ENCODE assay signal across 9 cellular contexts in the genomic region with DNA sequence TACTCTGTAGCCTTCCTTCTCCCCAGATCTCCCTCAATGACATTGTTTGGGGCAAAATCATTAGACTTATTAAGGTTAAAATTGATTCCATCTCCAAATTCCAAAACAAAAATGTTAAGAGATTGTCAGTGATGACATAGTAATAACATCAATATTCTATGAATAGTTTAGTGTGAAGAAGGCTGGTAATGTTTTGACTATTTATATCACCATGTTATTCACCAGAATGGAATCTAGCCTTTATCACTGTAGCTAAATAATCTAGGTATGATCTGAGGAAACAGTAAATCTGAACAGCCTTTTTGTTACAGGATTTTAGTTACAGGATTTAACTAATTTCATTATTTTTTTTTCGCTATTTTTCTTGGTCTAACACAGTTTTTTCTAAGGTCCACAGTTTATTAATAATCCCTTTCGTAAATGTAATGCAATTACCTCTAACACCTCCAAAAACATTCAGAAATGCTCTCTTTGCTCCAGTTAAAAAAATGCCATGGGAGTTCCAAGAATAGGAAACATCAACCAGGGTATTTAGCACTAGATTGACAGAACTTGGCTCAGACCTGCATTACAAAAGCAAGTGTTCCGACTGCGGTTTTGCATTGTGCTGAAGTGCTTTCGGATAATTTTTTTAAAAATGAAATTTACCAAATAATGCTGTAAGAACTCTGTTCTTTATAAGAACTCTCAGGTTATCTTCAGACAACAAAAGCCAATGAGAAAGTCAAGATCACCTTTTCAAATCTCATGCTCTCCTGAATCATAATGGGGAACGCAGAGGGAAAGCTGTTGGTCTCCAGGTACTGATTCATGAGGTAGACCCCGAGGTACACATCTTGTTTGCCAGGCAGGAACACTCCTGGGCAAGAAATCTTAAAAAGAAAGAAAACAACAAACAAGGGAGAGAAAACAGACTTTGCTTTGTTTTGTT. TPM values are rescaled to one million over a fixed set of nuclear protein-coding genes. Genes with fewer than 3 reads are reported as not detected.
DNase-seq lines count a peak whose midpoint lies in the region; ATAC-seq and TF ChIP-seq lines count a peak whose summit lies in the region.
"Had no signal": no experiment of that assay in that cellular context is flagged by ENCODE, and none has a peak within 500 bp of the region (broad histone marks: within the 10 kb centered on the region; RNA-seq: fewer than 3 reads in every experiment).

No MANE protein-coding gene starts in this region.

- DNase-seq in CD4-positive, CD25-positive, alpha-beta regulatory T cell = peak in 1 of 3 donors; percentile 47
- DNase-seq in HCEC 1CT (peak; percentile 59), testis (no peak), omental fat pad (ENCODE audit: low spot score) (no peak)
- no peak for DNase-seq in activated T-helper 2 cell treated with anti-CD3 and anti-CD28 coated beads, Interferon-gamma antibody, Interleukin-2, Interleukin-4, amounts not matched to agents 10 μg/mL and 5 μg/mL and 100 μg/mL, durations not matched to agents 14 hours and 24 hours and 36 hours (ENCODE audit: low spot score)
- no peak for DNase-seq in effector CD4-positive, alpha-beta T cell

- ATAC-seq in CD4-positive, CD25-positive, alpha-beta regulatory T cell (ENCODE audit: low read depth in 2 of 2) = no peak
- ATAC-seq in omental fat pad (ENCODE audit: low FRiP score) = no peak
- ATAC-seq in GM18519 (IDR thresholded peaks at IDR 0.05; ENCODE audit: low FRiP score, unreplicated experiment) = no peak

- H3K27ac Mint-ChIP-seq in CD4-positive, CD25-positive, alpha-beta regulatory T cell = peak overlapping the region; percentile 93 to 98 (median 97)
- H3K27ac Mint-ChIP-seq in activated T-helper 2 cell treated with anti-CD3 and anti-CD28 coated beads, Interferon-gamma antibody, Interleukin-2, Interleukin-4, amounts not matched to agents 10 μg/mL and 5 μg/mL and 100 μg/mL, durations not matched to agents 14 hours and 24 hours and 36 hours = peak overlapping the region; percentile 63

- H3K9me3 Mint-ChIP-seq in CD4-positive, CD25-positive, alpha-beta regulatory T cell = no peaks in the 10 kb centered on the region
- no peaks in the 10 kb centered on the region for H3K9me3 Mint-ChIP-seq in activated T-helper 2 cell treated with anti-CD3 and anti-CD28 coated beads, Interferon-gamma antibody, Interleukin-2, Interleukin-4, amounts not matched to agents 10 μg/mL and 5 μg/mL and 100 μg/mL, durations not matched to agents 14 hours and 24 hours and 36 hours

- no peaks in the 10 kb centered on the region for H3K27me3 Mint-ChIP-seq in CD4-positive, CD25-positive, alpha-beta regulatory T cell
- H3K27me3 Mint-ChIP-seq in activated T-helper 2 cell treated with anti-CD3 and anti-CD28 coated beads, Interferon-gamma antibody, Interleukin-2, Interleukin-4, amounts not matched to agents 10 μg/mL and 5 μg/mL and 100 μg/mL, durations not matched to agents 14 hours and 24 hours and 36 hours (ENCODE audit: low read depth) = peaks cover 14% of the 10 kb centered on the region

- 14 to 20% methylated on average over 7 of the region's 7 CpGs for WGBS in testis, 2 donors

- H3K4me1 Mint-ChIP-seq in CD4-positive, CD25-positive, alpha-beta regulatory T cell = peaks cover 37 to 54% (median 45%) of the 10 kb centered on the region in 4 donors
- H3K4me1 Mint-ChIP-seq in activated T-helper 2 cell treated with anti-CD3 and anti-CD28 coated beads, Interferon-gamma antibody, Interleukin-2, Interleukin-4, amounts not matched to agents 10 μg/mL and 5 μg/mL and 100 μg/mL, durations not matched to agents 14 hours and 24 hours and 36 hours (ENCODE audit: low read depth) = peaks cover 41% of the 10 kb centered on the region

- no peaks in the 10 kb centered on the region for H3K9me3 ChIP-seq in CD4-positive, CD25-positive, alpha-beta regulatory T cell (ENCODE audit: control insufficient read depth in 2 of 2, low read length in 2 of 2)
- H3K9me3 ChIP-seq in iPS-18c (ENCODE audit: control insufficient read depth, insufficient read depth, low read length) (no peaks in the 10 kb centered on the region), testis (no peaks in the 10 kb centered on the region)

- H3K4me3 ChIP-seq in CD4-positive, CD25-positive, alpha-beta regulatory T cell (ENCODE audit: low read depth, low read length) = peak overlapping the region; percentile 87
- H3K4me3 ChIP-seq in iPS-18c (ENCODE audit: insufficient read depth, low read depth, low read length) (peak overlapping the region; percentile 89; the same call in 1 of the 2 replicates), testis (peak overlapping the region; percentile 77 to 81)

- peak overlapping the region; percentile 72 for H3K27ac ChIP-seq in CD4-positive, CD25-positive, alpha-beta regulatory T cell (ENCODE audit: insufficient read depth, low read length, poor library complexity, severe bottlenecking)
- H3K27ac ChIP-seq in testis = peak overlapping the region; percentile 69 to 84

- no peak for TF ChIP-seq POLR2A in testis (IDR thresholded peaks at IDR 0.05)

- peaks cover 47% of the 10 kb centered on the region for H3K4me1 ChIP-seq in CD4-positive, CD25-positive, alpha-beta regulatory T cell (ENCODE audit: control insufficient read depth, insufficient read depth, low read length, poor library complexity, severe bottlenecking)
- no peaks in the 10 kb centered on the region for H3K4me1 ChIP-seq in testis

- intact Hi-C loops in activated T-helper 2 cell treated with anti-CD3 and anti-CD28 coated beads, Interferon-gamma antibody, Interleukin-2, Interleukin-4, amounts not matched to agents 10 μg/mL and 5 μg/mL and 100 μg/mL, durations not matched to agents 14 hours and 24 hours and 36 hours (cut with micrococcal nuclease) = loop anchor here (5.0 kb wide), 1 partner anchor 81 kb away; the partner anchor contains the start of gene AK3
- intact Hi-C loops in testis (cut with DNase I; ENCODE audit: low total_unique reads) = loop anchor here (5.0 kb wide), 1 partner anchor 81 kb away; the partner anchor contains the start of gene AK3

- H3K27me3 ChIP-seq in CD4-positive, CD25-positive, alpha-beta regulatory T cell (ENCODE audit: control insufficient read depth, insufficient read depth, low read length) = no peaks in the 10 kb centered on the region
- no peaks in the 10 kb centered on the region for H3K27me3 ChIP-seq in testis

- H3K36me3 ChIP-seq in CD4-positive, CD25-positive, alpha-beta regulatory T cell (ENCODE audit: control insufficient read depth, insufficient read depth, low read length) = no peaks in the 10 kb centered on the region
- no peaks in the 10 kb centered on the region for H3K36me3 ChIP-seq in testis (ENCODE audit: low read depth, missing control alignments)

- TF ChIP-seq CTCF in testis (IDR thresholded peaks at IDR 0.05) (no peak), omental fat pad (IDR thresholded peaks at IDR 0.05) (no peak)

- H3K4me3 Mint-ChIP-seq in CD4-positive, CD25-positive, alpha-beta regulatory T cell = peak overlapping the region; percentile 94 to 100 (median 96)
- H3K4me3 Mint-ChIP-seq in activated T-helper 2 cell treated with anti-CD3 and anti-CD28 coated beads, Interferon-gamma antibody, Interleukin-2, Interleukin-4, amounts not matched to agents 10 μg/mL and 5 μg/mL and 100 μg/mL, durations not matched to agents 14 hours and 24 hours and 36 hours (ENCODE audit: low read depth) = peak overlapping the region; percentile 86

- H3K36me3 Mint-ChIP-seq in CD4-positive, CD25-positive, alpha-beta regulatory T cell = no peaks in the 10 kb centered on the region
- H3K36me3 Mint-ChIP-seq in activated T-helper 2 cell treated with anti-CD3 and anti-CD28 coated beads, Interferon-gamma antibody, Interleukin-2, Interleukin-4, amounts not matched to agents 10 μg/mL and 5 μg/mL and 100 μg/mL, durations not matched to agents 14 hours and 24 hours and 36 hours (ENCODE audit: low read depth) = no peaks in the 10 kb centered on the region

RNA-seq across cellular contexts. Expression of gene PLPP6, which starts 0.7 kb away (rescaled TPM):
- 7.3 TPM for total RNA-seq in CD4-positive, CD25-positive, alpha-beta regulatory T cell
- polyA plus RNA-seq in CD4-positive, CD25-positive, alpha-beta regulatory T cell = 1 to 10 TPM; 5.0 to 9.6 (median 8.9) TPM
- 4.8 and 5.9 TPM in 2 replicates for total RNA-seq in activated T-helper 2 cell treated with anti-CD3 and anti-CD28 coated beads, Interferon-gamma antibody, Interleukin-2, Interleukin-4, amounts not matched to agents 10 μg/mL and 5 μg/mL and 100 μg/mL, durations not matched to agents 14 hours and 24 hours and 36 hours
- total RNA-seq in testis (10 to 100 TPM in 1 of 2 donors, 1 to 10 TPM in 1; 9.5 to 10.4 TPM), omental fat pad (1 to 10 TPM; 3.4 to 6.0 (median 5.3) TPM)
- 10.8 TPM for polyA plus RNA-seq in testis (ENCODE audit: insufficient read depth, low read depth, low replicate concordance)

RNA-seq across cellular contexts. Expression of gene SPATA6L, which starts 4.8 kb away (rescaled TPM):
- total RNA-seq in CD4-positive, CD25-positive, alpha-beta regulatory T cell = 2.5 TPM
- 1 to 10 TPM in 2 of 4 donors, under 1 TPM in 2; 0.21 to 1.9 (median 0.99) TPM for polyA plus RNA-seq in CD4-positive, CD25-positive, alpha-beta regulatory T cell
- total RNA-seq in activated T-helper 2 cell treated with anti-CD3 and anti-CD28 coated beads, Interferon-gamma antibody, Interleukin-2, Interleukin-4, amounts not matched to agents 10 μg/mL and 5 μg/mL and 100 μg/mL, durations not matched to agents 14 hours and 24 hours and 36 hours = 0.21 and 0.68 TPM in 2 replicates
- total RNA-seq in testis = 10 to 100 TPM; 12.8 to 27.5 TPM
- polyA plus RNA-seq in testis (ENCODE audit: insufficient read depth, low read depth, low replicate concordance) = 42.3 TPM
- 1 to 10 TPM; 1.3 to 5.5 (median 2.6) TPM for total RNA-seq in omental fat pad
- total RNA-seq: LHCN-M2 had no signal

RNA-seq across cellular contexts. Expression of gene CDC37L1, which starts 17.9 kb away (rescaled TPM):
- total RNA-seq in CD4-positive, CD25-positive, alpha-beta regulatory T cell = 26.2 TPM
- 10 to 100 TPM; 14.3 to 27.3 (median 22.6) TPM for polyA plus RNA-seq in CD4-positive, CD25-positive, alpha-beta regulatory T cell
- 10.0 and 10.2 TPM in 2 replicates for total RNA-seq in activated T-helper 2 cell treated with anti-CD3 and anti-CD28 coated beads, Interferon-gamma antibody, Interleukin-2, Interleukin-4, amounts not matched to agents 10 μg/mL and 5 μg/mL and 100 μg/mL, durations not matched to agents 14 hours and 24 hours and 36 hours
- total RNA-seq in testis (10 to 100 TPM; 31.2 TPM), omental fat pad (10 to 100 TPM; 26.3 to 46.1 (median 31.2) TPM)
- polyA plus RNA-seq in testis (ENCODE audit: insufficient read depth, low read depth, low replicate concordance) = 18.2 TPM
